In genomic region chr2:33583194-33583938, GRCh38 we compare ENCODE assay signal across 8 cellular contexts. TPM values are rescaled to one million over a fixed set of nuclear protein-coding genes. Genes with fewer than 3 reads are reported as not detected.
DNase-seq lines count a peak whose midpoint lies in the region; ATAC-seq and TF ChIP-seq lines count a peak whose summit lies in the region.

No MANE protein-coding gene starts in this region.

- no peaks in the 10 kb centered on the region for H3K27me3 ChIP-seq in ectodermal cell (ENCODE audit: control insufficient read depth, insufficient read depth, low read length, poor library complexity, severe bottlenecking)

- H3K9me3 ChIP-seq in ectodermal cell (ENCODE audit: control insufficient read depth, low read length): no peaks in the 10 kb centered on the region
- no peaks in the 10 kb centered on the region for H3K9me3 ChIP-seq in mucosa of descending colon

- intact Hi-C loops in mucosa of descending colon (cut with DNase I, micrococcal nuclease): no loop called here

- peak overlapping the region; percentile 29 for H3K27ac ChIP-seq in ectodermal cell (ENCODE audit: insufficient read depth, low read depth, low read length, poor library complexity, severe bottlenecking)

- DNase-seq in AG08395 (ENCODE audit: low spot score) (peak; percentile 31), GM03348 (ENCODE audit: low spot score) (peak; percentile 38), RPMI8226 (peak; percentile 35), mucosa of descending colon (peak in 1 of 3 donors; percentile 48)
- DNase-seq in NK-92 treated with Interleukin-12 subunit alpha and Interleukin-12 subunit beta, amount 100 ng/mL, for 24 hours (lab: John Stamatoyannopoulos, UW): no peak

- no peak overlapping the region for H3K4me3 ChIP-seq in ectodermal cell (ENCODE audit: insufficient read depth, low read depth, low read length)
- no peak overlapping the region for H3K4me3 ChIP-seq in mucosa of descending colon

- H3K36me3 ChIP-seq in ectodermal cell (ENCODE audit: control insufficient read depth, insufficient read depth, low read length): peaks cover 12% of the 10 kb centered on the region
- H3K36me3 ChIP-seq in mucosa of descending colon (ENCODE audit: low read depth): peaks cover 5% of the 10 kb centered on the region

- ATAC-seq in HG03139 (IDR thresholded peaks at IDR 0.05; ENCODE audit: unreplicated experiment): peak; percentile 64
- ATAC-seq in mucosa of descending colon: peak; percentile 54
- no peak for ATAC-seq in esophagus mucosa

- TF ChIP-seq CTCF in mucosa of descending colon (IDR thresholded peaks at IDR 0.05): peak; percentile 52

- H3K4me1 ChIP-seq in ectodermal cell (ENCODE audit: control insufficient read depth, insufficient read depth, low read length) (no peaks in the 10 kb centered on the region), mucosa of descending colon (ENCODE audit: low read depth) (no peaks in the 10 kb centered on the region)

- WGBS in ectodermal cell, 2 experiments: 3 to 4% methylated on average over 1 of the region's 2 CpGs

RNA-seq across cellular contexts. Expression of gene FAM98A, which starts 15.7 kb away (rescaled TPM):
- polyA plus RNA-seq in ectodermal cell (2013, experiment 1 of 4): 38.6 TPM
- polyA plus RNA-seq in ectodermal cell (2013, experiment 2 of 4): 45.0 TPM
- polyA plus RNA-seq in ectodermal cell (2013, experiment 3 of 4): 26.9 TPM
- polyA plus RNA-seq in ectodermal cell (2013, experiment 4 of 4): 30.3 TPM
- total RNA-seq in mucosa of descending colon (10 to 100 TPM; 18.6 to 46.9 (median 34.7) TPM), esophagus mucosa (41.4 TPM)
